Comparison of ENCODE assay signal across 19 cellular contexts in the genomic region with DNA sequence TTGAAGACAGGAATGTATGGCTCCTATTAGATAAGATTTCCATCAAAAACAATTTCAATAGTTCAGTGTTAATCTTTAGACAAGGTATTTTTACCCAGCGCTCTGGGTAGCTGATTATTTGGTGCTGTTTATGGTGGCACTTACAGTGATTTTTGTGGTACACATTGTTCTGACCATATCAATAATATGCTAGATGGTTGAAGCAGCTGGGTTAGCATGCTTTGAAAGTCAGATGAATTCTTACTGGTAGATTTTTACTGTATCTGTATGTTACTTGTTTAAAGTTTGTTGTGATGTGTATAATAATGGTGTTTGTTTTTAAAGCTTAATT.
"Had no signal": no experiment of that assay in that cellular context is flagged by ENCODE, and none has a peak within 500 bp of the region (broad histone marks: within the 10 kb centered on the region; RNA-seq: fewer than 3 reads in every experiment).

No MANE protein-coding gene starts in this region.

- H3K9ac ChIP-seq: parathyroid adenoma had no signal

- H3K4me3 ChIP-seq: coronary artery, suprapubic skin, vagina had no signal

- H3K36me3 ChIP-seq: brain microvascular endothelial cell, heart right ventricle, suprapubic skin, vagina had no signal

- H3K27me3 ChIP-seq: brain microvascular endothelial cell, heart right ventricle, suprapubic skin, vagina had no signal

- H3K9me3 ChIP-seq: heart right ventricle, suprapubic skin, vagina had no signal

- H2AFZ ChIP-seq: parathyroid adenoma had no signal

- DNase-seq: activated CD4-positive, alpha-beta memory T cell treated with anti-CD3 and anti-CD28 coated beads, Interleukin-2, amount 10 ng/mL, durations not matched to agents 7 days and 5 days; activated CD4-positive, alpha-beta T cell treated with anti-CD3 and anti-CD28 coated beads for 48 hours; activated CD4-positive, CD25-positive, alpha-beta regulatory T cell; activated naive CD4-positive, alpha-beta T cell treated with anti-CD3 and anti-CD28 coated beads, Interleukin-2, amount 10 ng/mL, durations not matched to agents 7 days and 5 days; activated naive CD8-positive, alpha-beta T cell treated with anti-CD3 and anti-CD28 coated beads, Interleukin-2, amount 50 U/mL, for 24 hours; activated T-cell treated with anti-CD3 and anti-CD28 coated beads, Interleukin-2, amount 50 U/mL, for 1 hour; anterior cingulate cortex; brain microvascular endothelial cell; heart right ventricle; kidney glomerular epithelial cell; naive thymus-derived CD8-positive, alpha-beta T cell; stimulated activated CD4-positive, alpha-beta T cell treated with anti-CD3 and anti-CD28 coated beads, Interleukin-2, amount 100 ng/mL, for 48 hours; T-cell; T-helper 9 cell had no signal

- ATAC-seq: activated naive CD8-positive, alpha-beta T cell treated with anti-CD3 and anti-CD28 coated beads, Interleukin-2, amount 50 U/mL, for 24 hours; activated T-helper 17 cell treated with anti-CD3 and anti-CD28 coated beads, Interleukin-2, amount 50 U/mL, for 72 hours; naive thymus-derived CD8-positive, alpha-beta T cell; T-cell had no signal

- H3K27ac ChIP-seq: brain microvascular endothelial cell, coronary artery, parathyroid adenoma, suprapubic skin, vagina had no signal
